In the genomic region with DNA sequence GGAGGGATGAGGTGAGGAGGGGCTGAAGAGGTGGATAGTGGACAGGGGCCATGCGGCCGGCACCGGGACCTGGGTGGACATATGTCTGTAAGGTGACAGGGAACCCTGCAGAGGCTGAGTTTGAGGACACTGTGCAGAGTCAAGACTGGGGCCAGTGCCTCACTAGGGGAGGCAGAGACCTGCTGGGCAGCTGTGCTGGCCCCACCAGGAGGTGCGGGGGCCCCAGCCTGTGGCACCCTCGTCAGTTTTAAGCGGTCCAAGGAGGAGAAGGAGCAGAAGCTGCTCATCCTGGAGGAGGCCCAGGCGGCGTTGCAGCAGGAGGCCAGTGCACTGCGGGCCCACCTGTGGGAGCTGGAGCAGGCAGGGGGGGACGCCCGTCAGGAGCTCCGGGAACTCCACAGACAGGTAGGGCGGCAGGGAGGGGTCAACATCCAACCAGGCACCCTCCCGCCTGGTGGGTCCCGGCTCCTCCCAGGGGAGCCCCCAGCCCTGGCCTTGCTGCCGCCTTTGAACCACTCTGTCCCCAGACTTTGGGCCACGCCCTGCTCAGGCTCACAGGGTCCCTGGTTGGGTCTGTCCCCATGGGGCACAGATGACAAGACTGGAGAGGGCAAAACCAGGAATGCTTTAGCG, we compare ENCODE assay signal across 20 cellular contexts. TPM values are rescaled to one million over a fixed set of nuclear protein-coding genes. Genes with fewer than 3 reads are reported as not detected.
A peak's percentile ranks its signal among the peaks of the same experiment; 100 is the strongest.
DNase-seq lines count a peak whose midpoint lies in the region; TF ChIP-seq lines count a peak whose summit lies in the region.
"Had no signal": no experiment of that assay in that cellular context is flagged by ENCODE, and none has a peak within 500 bp of the region (broad histone marks: within the 10 kb centered on the region; RNA-seq: fewer than 3 reads in every experiment).

No MANE protein-coding gene starts in this region.

- no peaks in the 10 kb centered on the region for H3K79me2 ChIP-seq in osteoblast (ENCODE audit: insufficient read depth, low read length)

- H3K36me3 Mint-ChIP-seq in CD4-positive, alpha-beta memory T cell: no peaks in the 10 kb centered on the region

- H2AFZ ChIP-seq in osteoblast (ENCODE audit: low read length): no peak overlapping the region
- H2AFZ ChIP-seq: GM23338 had no signal

- CTCF ChIA-PET in CD4-positive, alpha-beta memory T cell (lab: Charles Lee; ENCODE audit: partially characterized antibody): no interaction called here

- H3K9me3 Mint-ChIP-seq in CD4-positive, alpha-beta memory T cell: no peaks in the 10 kb centered on the region
- H3K9me3 Mint-ChIP-seq: activated T-cell treated with anti-CD3 and anti-CD28 coated beads, Interleukin-2, amount 50 U/mL, for 4 hours; GM23338 had no signal

- no peak overlapping the region for H3K4me3 ChIP-seq in BE2C (ENCODE audit: low read depth, low read length)
- no peak overlapping the region for H3K4me3 ChIP-seq in HL-60 (replicated peaks; ENCODE audit: insufficient read depth, low read length)
- H3K4me3 ChIP-seq in osteoblast (ENCODE audit: insufficient read depth, low read length): no peak overlapping the region
- H3K4me3 ChIP-seq in CD4-positive, alpha-beta memory T cell (ENCODE audit: low read length in 2 of 2): no peak overlapping the region
- H3K4me3 ChIP-seq: breast epithelium, gastroesophageal sphincter, GM23338, MG63, vagina had no signal

- H3K4me1 ChIP-seq in BE2C (peaks cover 6% of the 10 kb centered on the region), osteoblast (ENCODE audit: insufficient read depth, low read length) (peaks cover 16% of the 10 kb centered on the region)
- no peaks in the 10 kb centered on the region for H3K4me1 ChIP-seq in CD4-positive, alpha-beta memory T cell (ENCODE audit: insufficient read depth, low read length)
- H3K4me1 ChIP-seq: breast epithelium had no signal

- no peak overlapping the region for H3K4me3 Mint-ChIP-seq in CD4-positive, alpha-beta memory T cell
- H3K4me3 Mint-ChIP-seq: activated T-cell treated with anti-CD3 and anti-CD28 coated beads, Interleukin-2, amount 50 U/mL, for 4 hours; GM23338 had no signal

- peak; percentile 10 for DNase-seq in BE2C
- DNase-seq in HL-60 (ENCODE audit: low read depth in 1 of 2, low spot score in 1 of 2): no peak
- DNase-seq in islet precursor cell: peak; percentile 39
- DNase-seq in osteoblast (ENCODE audit: insufficient read length, low spot score, missing footprints): peak; percentile 82
- no peak for DNase-seq in CD4-positive, alpha-beta memory T cell
- no peak for DNase-seq in Kasumi-1 (lab: John Stamatoyannopoulos, UW)
- DNase-seq in substantia nigra (lab: John Stamatoyannopoulos, UW): no peak
- DNase-seq: activated CD4-positive, alpha-beta T cell treated with anti-CD3 and anti-CD28 coated beads for 48 hours; activated T-cell treated with anti-CD3 and anti-CD28 coated beads, Interleukin-2, amount 50 U/mL, for 4 hours; mammary epithelial cell; MG63; NCI-H2029; NCI-H446 treated with DMSO at 0.1 percent for 48 hours; NK-92 treated with Interleukin-12 subunit alpha and Interleukin-12 subunit beta, amount 100 ng/mL, for 24 hours; stimulated activated naive CD8-positive, alpha-beta T cell treated with anti-CD3 and anti-CD28 coated beads, Interleukin-15, Interleukin-2, amounts not matched to agents 100 U/mL and 50 U/mL, for 24 hours had no signal

- intact Hi-C loops in CD4-positive, alpha-beta memory T cell (cut with micrococcal nuclease): no loop called here

- H3K27ac ChIP-seq in HL-60 (replicated peaks): peak overlapping the region; percentile 83
- no peak overlapping the region for H3K27ac ChIP-seq in osteoblast (ENCODE audit: low read depth, low read length)
- H3K27ac ChIP-seq in CD4-positive, alpha-beta memory T cell (ENCODE audit: low read depth, low read length): no peak overlapping the region
- H3K27ac ChIP-seq in substantia nigra (ENCODE audit: low read depth, low read length, poor library complexity, severe bottlenecking): no peak overlapping the region
- H3K27ac ChIP-seq: gastroesophageal sphincter had no signal

- no peak overlapping the region for H3K4me2 ChIP-seq in osteoblast (ENCODE audit: insufficient read depth, low read length)
- H3K4me2 ChIP-seq: GM23338 had no signal

- no peak overlapping the region for H3K27ac Mint-ChIP-seq in CD4-positive, alpha-beta memory T cell
- H3K27ac Mint-ChIP-seq: GM23338 had no signal

- no peaks in the 10 kb centered on the region for H3K4me1 Mint-ChIP-seq in CD4-positive, alpha-beta memory T cell
- H3K4me1 Mint-ChIP-seq: GM23338 had no signal

- H3K9me3 ChIP-seq in BE2C (no peaks in the 10 kb centered on the region), osteoblast (ENCODE audit: low read depth, low read length) (no peaks in the 10 kb centered on the region)
- no peaks in the 10 kb centered on the region for H3K9me3 ChIP-seq in CD4-positive, alpha-beta memory T cell (ENCODE audit: control insufficient read depth in 1 of 2, low read length in 2 of 2)
- H3K9me3 ChIP-seq: breast epithelium, gastroesophageal sphincter, MG63, vagina had no signal

- POLR2A ChIA-PET in CD4-positive, alpha-beta memory T cell (lab: Charles Lee; ENCODE audit: partially characterized antibody): no interaction called here

- peaks cover 0 to 5% of the 10 kb centered on the region in 2 donors for H3K27me3 Mint-ChIP-seq in CD4-positive, alpha-beta memory T cell

- H3K36me3 ChIP-seq in BE2C (no peaks in the 10 kb centered on the region), osteoblast (ENCODE audit: insufficient read depth, low read length) (no peaks in the 10 kb centered on the region)
- no peaks in the 10 kb centered on the region for H3K36me3 ChIP-seq in CD4-positive, alpha-beta memory T cell (ENCODE audit: insufficient read depth, low read length)
- H3K36me3 ChIP-seq: breast epithelium, gastroesophageal sphincter, MG63, vagina had no signal

- TF ChIP-seq CTCF in BE2C (IDR thresholded peaks at IDR 0.05; ENCODE audit: low read depth, low read length) (no peak), HL-60 (IDR thresholded peaks at IDR 0.05; ENCODE audit: insufficient read depth, low read length) (no peak), osteoblast (IDR thresholded peaks at IDR 0.05; ENCODE audit: extremely low read depth, low read depth, low read length) (no peak)

- H4K20me1 ChIP-seq in osteoblast (ENCODE audit: insufficient read depth, low read length): no peaks in the 10 kb centered on the region

- H3K27me3 ChIP-seq in BE2C (no peaks in the 10 kb centered on the region), HL-60 (ENCODE audit: insufficient read depth, poor library complexity, severe bottlenecking) (no peaks in the 10 kb centered on the region), osteoblast (ENCODE audit: insufficient read depth, low read length) (no peaks in the 10 kb centered on the region)
- H3K27me3 ChIP-seq in CD4-positive, alpha-beta memory T cell (ENCODE audit: insufficient read depth, low read length): no peaks in the 10 kb centered on the region
- H3K27me3 ChIP-seq: breast epithelium, MG63, vagina had no signal

RNA-seq across cellular contexts. Expression of a gene that starts 34.1 kb away (rescaled TPM):
- 1.6 TPM for polyA plus RNA-seq in BE2C (2012; ENCODE audit: insufficient read depth, insufficient read length, low read depth)
- total RNA-seq in osteoblast: 94.8 and 127 TPM in 2 replicates
- total RNA-seq in CD4-positive, alpha-beta memory T cell: 10 to 100 TPM; 85.2 to 90.1 TPM
- polyA plus RNA-seq in CD4-positive, alpha-beta memory T cell: 1 to 10 TPM; 1.6 to 3.2 TPM

RNA-seq across cellular contexts. Expression of a gene that starts 58.2 kb away (rescaled TPM):
- polyA plus RNA-seq in BE2C (2012; ENCODE audit: insufficient read depth, insufficient read length, low read depth): not detected
- under 0.01 TPM in 2 replicates for total RNA-seq in osteoblast
- not detected for total RNA-seq in CD4-positive, alpha-beta memory T cell
- not detected for polyA plus RNA-seq in CD4-positive, alpha-beta memory T cell
- total RNA-seq: activated T-cell treated with anti-CD3 and anti-CD28 coated beads, Interleukin-2, amount 50 U/mL, for 4 hours; dermis microvascular lymphatic vessel endothelial cell; gastroesophageal sphincter; GM23338; mammary epithelial cell had no signal
- polyA plus RNA-seq: GM23338, mammary epithelial cell had no signal

Comparison
In these comparisons a context has a peak if more than half of its experiments do, and no peak if none do; other contexts are left out.
1. DNase-seq: peak in BE2C (single experiment), islet precursor cell (single experiment) and osteoblast (single experiment); none in HL-60 (0 of 2), CD4-positive, alpha-beta memory T cell (0 of 5), Kasumi-1 (0 of 2) and substantia nigra (0 of 49).